8 cellular contexts compared by ENCODE assay signal in genomic region chr11:2930705-2931415, GRCh38. TPM values are rescaled to one million over a fixed set of nuclear protein-coding genes. Genes with fewer than 3 reads are reported as not detected.
DNase-seq lines count a peak whose midpoint lies in the region; ATAC-seq and TF ChIP-seq lines count a peak whose summit lies in the region.

No MANE protein-coding gene starts in this region.

- H3K9me3 Mint-ChIP-seq in brain (peaks cover 0 to 8% (median 1%) of the 10 kb centered on the region in 5 experiments), immature natural killer cell (peaks cover 0 to 1% (median 0%) of the 10 kb centered on the region in 6 donors)

- intact Hi-C loops in Panc1 (cut with micrococcal nuclease; ENCODE audit: unreplicated experiment) = loop anchor here (10.0 kb wide), 2 partner anchors 164 to 294 kb away; no protein-coding TSS in a partner anchor

- in situ Hi-C loops in Panc1 (cut with HindIII; ENCODE audit: low pct_unique_long_range_greater_than_20kb, low sequenced_read_pairs) = no loop called here

- H3K36me3 Mint-ChIP-seq in brain = no peaks in the 10 kb centered on the region
- H3K36me3 Mint-ChIP-seq in immature natural killer cell = no peaks in the 10 kb centered on the region

- H3K4me1 ChIP-seq in Panc1 (ENCODE audit: control insufficient read depth, insufficient read depth, low read length) = peaks cover 57% of the 10 kb centered on the region

- TF ChIP-seq CTCF in Panc1 (IDR thresholded peaks at IDR 0.05) (peak; percentile 100), brain (conservative IDR thresholded peaks at IDR 0.05) (peak; percentile 52 to 68)

- H3K27ac ChIP-seq in Panc1 (ENCODE audit: low read length) = peak overlapping the region; percentile 97

- no peak overlapping the region for H3K27ac Mint-ChIP-seq in brain
- peak overlapping the region in 4 of 6 donors; percentile 59 to 87 (median 76) for H3K27ac Mint-ChIP-seq in immature natural killer cell

- POLR2A ChIA-PET in Panc1 (lab: Charles Lee) = no interaction called here

- peak; percentile 47 for ATAC-seq in HG03064 (IDR thresholded peaks at IDR 0.05; ENCODE audit: low read depth, unreplicated experiment)
- ATAC-seq in Panc1 = peak; percentile 67
- ATAC-seq in HG03469 (IDR thresholded peaks at IDR 0.05; ENCODE audit: unreplicated experiment) = no peak

- no peaks in the 10 kb centered on the region; the same call in 1 of the 2 replicates for H3K36me3 ChIP-seq in Panc1 (ENCODE audit: control insufficient read depth, insufficient read depth, low read length)

- H3K4me1 Mint-ChIP-seq in brain (peaks cover 8% of the 10 kb centered on the region), immature natural killer cell (peaks cover 22 to 24% of the 10 kb centered on the region in 2 donors)

- no peaks in the 10 kb centered on the region for H3K9me3 ChIP-seq in Panc1 (ENCODE audit: control insufficient read depth, insufficient read depth, low read depth, low read length)

- H3K27me3 Mint-ChIP-seq in brain = peaks cover 61% of the 10 kb centered on the region
- peaks cover 11 to 27% (median 15%) of the 10 kb centered on the region in 3 donors for H3K27me3 Mint-ChIP-seq in immature natural killer cell (ENCODE audit: low read depth in 3 of 3)

- H3K4me3 Mint-ChIP-seq in brain = peak overlapping the region in 3 of 5 experiments; percentile 36 to 80 (median 76)
- peak overlapping the region; percentile 66 to 88 (median 78) for H3K4me3 Mint-ChIP-seq in immature natural killer cell

- CTCF ChIA-PET in Panc1 (lab: Charles Lee) = interaction anchor here (0.8 to 3.0 kb wide), 5 partner anchors 10 to 975 kb away, joined by 3 to 8 read pairs (median 7); no protein-coding TSS in a partner anchor

- peak overlapping the region; percentile 73 to 84 for H3K4me3 ChIP-seq in Panc1 (ENCODE audit: low read depth in 2 of 2, low read length in 2 of 2)

- peak; percentile 61 for DNase-seq in DMS 273 (lab: John Stamatoyannopoulos, UW; ENCODE audit: unreplicated experiment)
- no peak for DNase-seq in DMS 273 treated with DMSO at 0.1 percent for 48 hours (lab: John Stamatoyannopoulos, UW)
- peak; percentile 82 for DNase-seq in Panc1 (ENCODE audit: low read depth, low spot score)
- DNase-seq in immature natural killer cell = peak in 2 of 3 donors; percentile 31 to 41
- peak; percentile 32 to 43 for DNase-seq in stimulated activated CD4-positive, alpha-beta T cell treated with anti-CD3 and anti-CD28 coated beads, Interleukin-2, amount 100 ng/mL, for 48 hours

- no peaks in the 10 kb centered on the region for H3K27me3 ChIP-seq in Panc1 (ENCODE audit: control insufficient read depth, insufficient read depth, low read length)

- no TSS peak for BruUV-seq in Panc1 (replicated peaks; lab: Mats Ljungman, UMichigan)

RNA-seq across cellular contexts. Expression of gene PHLDA2, which starts 1.6 kb away (rescaled TPM):
- 195 TPM for total RNA-seq in Panc1 (2021; ENCODE audit: unreplicated experiment)
- 286 TPM for polyA plus RNA-seq in Panc1 (2012; ENCODE audit: insufficient read length)
- polyA plus RNA-seq in brain (ENCODE audit: insufficient read depth, low read depth, low replicate concordance) (10.6 TPM), immature natural killer cell (under 1 TPM in 1 of 3 donors, not detected in 2; 0.27 TPM)

RNA-seq across cellular contexts. Expression of gene CDKN1C, which starts 45.3 kb away (rescaled TPM):
- total RNA-seq in Panc1 (2021; ENCODE audit: unreplicated experiment) = 4.6 TPM
- polyA plus RNA-seq in Panc1 (2012; ENCODE audit: insufficient read length) = 10.9 TPM
- polyA plus RNA-seq in brain (ENCODE audit: insufficient read depth, low read depth, low replicate concordance) = 323 TPM
- polyA plus RNA-seq in immature natural killer cell = under 1 TPM in 1 of 3 donors, not detected in 2; 0.24 TPM

Comparison
In these comparisons a context has a peak if more than half of its experiments do, and no peak if none do; other contexts are left out.
1. H3K27ac Mint-ChIP-seq: peak in immature natural killer cell (4 of 6); none in brain (0 of 5).
2. RNA of gene CDKN1C, which starts 45.3 kb away (polyA plus RNA-seq): 323 TPM in brain (single experiment); 0.24 TPM in immature natural killer cell; every median in the first group is over 100 times any median in the second.